ENCODE assay signal across 17 cellular contexts in the genomic region with DNA sequence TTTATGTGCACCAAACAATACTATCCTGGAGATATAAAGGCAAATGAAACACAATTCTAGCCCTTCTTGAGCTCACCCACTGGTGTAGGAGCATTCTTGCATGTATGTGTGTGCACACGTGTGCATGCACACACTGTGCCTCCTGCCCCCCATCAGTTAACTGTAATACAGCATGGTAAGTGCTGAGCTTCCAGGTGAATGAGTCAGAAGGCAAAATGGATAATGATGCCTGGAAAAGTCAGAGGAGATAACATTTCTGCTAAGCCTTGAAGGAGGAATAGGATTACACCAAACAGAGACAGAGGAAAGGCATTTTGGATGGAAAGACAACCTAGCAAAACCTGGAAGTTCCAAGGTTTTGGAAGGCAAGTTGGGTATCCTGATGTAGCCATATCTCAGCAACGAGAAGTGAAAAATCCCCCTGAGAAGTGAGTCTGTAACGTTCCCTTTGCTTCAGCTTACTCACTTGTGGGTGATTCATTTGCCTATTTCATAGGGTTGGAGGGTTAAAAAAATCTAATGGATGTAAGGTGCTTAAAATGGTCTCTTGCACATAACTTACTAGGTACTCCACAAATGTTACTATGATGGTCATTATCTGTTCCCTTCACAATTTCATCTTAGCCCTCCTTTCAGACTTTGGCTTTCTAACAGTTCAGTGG.
"Had no signal": no experiment of that assay in that cellular context is flagged by ENCODE, and none has a peak within 500 bp of the region (broad histone marks: within the 10 kb centered on the region; RNA-seq: fewer than 3 reads in every experiment).

No MANE protein-coding gene starts in this region.

- H3K27ac ChIP-seq: adrenal gland, heart left ventricle, lower lobe of right lung, psoas muscle, right lobe of liver, upper lobe of left lung had no signal

- H3K9me3 ChIP-seq: adrenal gland, lower lobe of right lung, psoas muscle, right lobe of liver, upper lobe of left lung had no signal

- DNase-seq: activated CD4-positive, alpha-beta memory T cell treated with anti-CD3 and anti-CD28 coated beads for 36 hours; activated CD4-positive, alpha-beta T cell treated with anti-CD3 and anti-CD28 coated beads for 1 hour; activated CD8-positive, alpha-beta memory T cell treated with anti-CD3 and anti-CD28 coated beads, Interleukin-2, amount 10 ng/mL, durations not matched to agents 7 days and 5 days; activated effector memory CD4-positive, alpha-beta T cell treated with Interleukin-2 at 50 U/mL for 16 hours; activated T-cell treated with anti-CD3 and anti-CD28 coated beads, Interleukin-2, amount 50 U/mL, for 24 hours; adrenal gland; cortex of kidney; effector CD8-positive, alpha-beta T cell; heart left ventricle; left colon; lower lobe of right lung; midbrain; psoas muscle; right lobe of liver; stimulated activated naive CD8-positive, alpha-beta T cell treated with anti-CD3 and anti-CD28 coated beads, Interleukin-15, amount 100 ng/mL, for 72 hours; T1000; upper lobe of left lung had no signal

- H3K27me3 ChIP-seq: adrenal gland, heart left ventricle, right lobe of liver, upper lobe of left lung had no signal

- H3K4me3 ChIP-seq: adrenal gland, heart left ventricle, lower lobe of right lung, psoas muscle, right lobe of liver, upper lobe of left lung had no signal

- ATAC-seq: activated CD8-positive, alpha-beta memory T cell treated with anti-CD3 and anti-CD28 coated beads, Interleukin-2, amount 10 ng/mL, durations not matched to agents 7 days and 5 days; heart left ventricle; left colon; lower lobe of right lung; right lobe of liver; stimulated activated naive CD8-positive, alpha-beta T cell treated with anti-CD3 and anti-CD28 coated beads, Interleukin-15, amount 100 ng/mL, for 72 hours had no signal

- H3K4me1 ChIP-seq: adrenal gland, heart left ventricle, lower lobe of right lung, psoas muscle, right lobe of liver, upper lobe of left lung had no signal

- H3K36me3 ChIP-seq: adrenal gland, heart left ventricle, lower lobe of right lung, right lobe of liver, upper lobe of left lung had no signal
